In the genomic region with DNA sequence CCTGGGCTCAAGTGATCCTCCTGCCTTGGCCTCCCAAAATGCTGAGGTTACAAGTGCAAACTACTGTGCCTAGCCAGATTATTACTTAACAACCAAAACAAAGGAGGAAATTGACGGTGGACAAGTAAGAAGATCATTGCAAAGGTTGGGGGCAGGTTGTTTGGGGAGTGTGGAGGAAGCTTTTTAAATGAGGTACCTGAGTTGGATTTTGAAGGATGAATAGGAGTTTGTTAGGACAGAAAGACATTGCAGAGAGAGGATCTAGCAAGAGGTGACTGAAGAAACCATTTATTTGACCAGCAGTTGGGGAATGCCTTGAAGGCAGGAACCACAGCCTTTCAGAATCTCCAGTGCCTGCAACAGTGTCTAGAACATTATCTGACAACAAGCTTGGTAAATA, we compare ENCODE assay signal across 2 cellular contexts.
TF ChIP-seq lines count a peak whose summit lies in the region.

No MANE protein-coding gene starts in this region.

TF ChIP-seq in SK-N-SH treated with all-trans-retinoic acid at 6 μM for 48 hours, 23 proteins besides CTCF, POLR2A, EP300 and RAD21:
- TF ChIP-seq, protein P1, sequence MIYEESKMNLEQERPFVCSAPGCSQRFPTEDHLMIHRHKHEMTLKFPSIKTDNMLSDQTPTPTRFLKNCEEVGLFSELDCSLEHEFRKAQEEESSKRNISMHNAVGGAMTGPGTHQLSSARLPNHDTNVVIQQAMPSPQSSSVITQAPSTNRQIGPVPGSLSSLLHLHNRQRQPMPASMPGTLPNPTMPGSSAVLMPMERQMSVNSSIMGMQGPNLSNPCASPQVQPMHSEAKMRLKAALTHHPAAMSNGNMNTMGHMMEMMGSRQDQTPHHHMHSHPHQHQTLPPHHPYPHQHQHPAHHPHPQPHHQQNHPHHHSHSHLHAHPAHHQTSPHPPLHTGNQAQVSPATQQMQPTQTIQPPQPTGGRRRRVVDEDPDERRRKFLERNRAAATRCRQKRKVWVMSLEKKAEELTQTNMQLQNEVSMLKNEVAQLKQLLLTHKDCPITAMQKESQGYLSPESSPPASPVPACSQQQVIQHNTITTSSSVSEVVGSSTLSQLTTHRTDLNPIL (CRISPR knock-in tag; IDR thresholded peaks at IDR 0.05; ENCODE audit: low read depth), result no peak
- TF ChIP-seq ZFP3 (CRISPR knock-in tag; IDR thresholded peaks at IDR 0.05), result peak; percentile 94

TF ChIP-seq in SK-N-SH, 30 proteins besides CTCF, POLR2A, EP300 and RAD21 (continued from another document):
- TF ChIP-seq REST (IDR thresholded peaks at IDR 0.05; ENCODE audit: low read depth, low read length) (no peak), NRF1 (IDR thresholded peaks at IDR 0.05; ENCODE audit: low read depth, low read length) (no peak), SIN3A (IDR thresholded peaks at IDR 0.05; ENCODE audit: borderline replicate concordance, low read depth, low read length) (no peak)
